Comparison of ENCODE assay signal across 30 cellular contexts in genomic region chr16:35187665-35188225, GRCh38.
"Had no signal": no experiment of that assay in that cellular context is flagged by ENCODE, and none has a peak within 500 bp of the region (broad histone marks: within the 10 kb centered on the region; RNA-seq: fewer than 3 reads in every experiment).

No MANE protein-coding gene starts in this region.

- H3K4me3 Mint-ChIP-seq: activated B cell treated with CpG ODN at 0.5 μM for 24 hours; activated CD4-positive, alpha-beta memory T cell treated with anti-CD3 and anti-CD28 coated beads for 36 hours; activated CD4-positive, alpha-beta T cell treated with anti-CD3 and anti-CD28 coated beads, Interleukin-2, amount 10 ng/mL, durations not matched to agents 24 days and 14 days; activated CD8-positive, alpha-beta memory T cell treated with anti-CD3 and anti-CD28 coated beads, Interleukin-2, amount 10 ng/mL, durations not matched to agents 7 days and 5 days; activated CD8-positive, alpha-beta T cell treated with anti-CD3 and anti-CD28 coated beads for 36 hours; activated naive CD4-positive, alpha-beta T cell treated with anti-CD3 and anti-CD28 coated beads, Interleukin-2, amount 10 ng/mL, durations not matched to agents 7 days and 5 days; activated naive CD4-positive, alpha-beta T cell treated with anti-CD3 and anti-CD28 coated beads, Interleukin-2, amount 50 U/mL, for 24 hours; activated naive CD8-positive, alpha-beta T cell treated with anti-CD3 and anti-CD28 coated beads for 36 hours; activated T-cell treated with anti-CD3 and anti-CD28 coated beads, Interleukin-2, amount 50 U/mL, for 24 hours; T-helper 1 cell treated with Interleukin-12 subunit alpha and Interleukin-12 subunit beta and Interleukin-4 antibody, amounts not matched to agents 30 μg/mL and 1 μg/mL, for 36 hours; T-helper 2 cell treated with Interferon-gamma antibody and Interleukin-4, amounts not matched to agents 5 μg/mL and 100 μg/mL, for 36 hours had no signal

- H3K27me3 Mint-ChIP-seq: activated B cell treated with CpG ODN at 0.5 μM for 24 hours; activated CD4-positive, alpha-beta memory T cell treated with anti-CD3 and anti-CD28 coated beads for 36 hours; activated CD4-positive, alpha-beta T cell treated with anti-CD3 and anti-CD28 coated beads, Interleukin-2, amount 10 ng/mL, durations not matched to agents 24 days and 14 days; activated CD8-positive, alpha-beta memory T cell treated with anti-CD3 and anti-CD28 coated beads, Interleukin-2, amount 10 ng/mL, durations not matched to agents 7 days and 5 days; activated CD8-positive, alpha-beta T cell treated with anti-CD3 and anti-CD28 coated beads for 36 hours; activated naive CD4-positive, alpha-beta T cell treated with anti-CD3 and anti-CD28 coated beads, Interleukin-2, amount 10 ng/mL, durations not matched to agents 7 days and 5 days; activated naive CD4-positive, alpha-beta T cell treated with anti-CD3 and anti-CD28 coated beads, Interleukin-2, amount 50 U/mL, for 24 hours; activated naive CD8-positive, alpha-beta T cell treated with anti-CD3 and anti-CD28 coated beads for 36 hours; activated T-cell treated with anti-CD3 and anti-CD28 coated beads, Interleukin-2, amount 50 U/mL, for 24 hours had no signal

- H3K27ac ChIP-seq: adrenal gland, body of pancreas, brain microvascular endothelial cell, breast epithelium, VCaP had no signal

- ATAC-seq: activated CD8-positive, alpha-beta memory T cell treated with anti-CD3 and anti-CD28 coated beads, Interleukin-2, amount 10 ng/mL, durations not matched to agents 7 days and 5 days; activated CD8-positive, alpha-beta T cell treated with anti-CD3 and anti-CD28 coated beads for 36 hours; body of pancreas had no signal

- H3K9me3 Mint-ChIP-seq: activated B cell treated with CpG ODN at 0.5 μM for 24 hours had no signal

- DNase-seq: activated B cell treated with CpG ODN at 0.5 μM for 24 hours; activated CD4-positive, alpha-beta memory T cell treated with anti-CD3 and anti-CD28 coated beads for 36 hours; activated CD4-positive, alpha-beta T cell treated with anti-CD3 and anti-CD28 coated beads for 4 hours; activated CD4-positive, alpha-beta T cell treated with anti-CD3 and anti-CD28 coated beads, Interleukin-2, amount 50 U/mL, for 1 hour; activated CD4-positive, alpha-beta T cell treated with anti-CD3 and anti-CD28 coated beads, Interleukin-2, amount 50 U/mL, for 4 hours; activated CD4-positive, CD25-positive, alpha-beta regulatory T cell treated with anti-CD3 and anti-CD28 coated beads, Interleukin-2, amount 50 U/mL, for 72 hours; activated CD8-positive, alpha-beta memory T cell treated with anti-CD3 and anti-CD28 coated beads, Interleukin-2, amount 10 ng/mL, durations not matched to agents 7 days and 5 days; activated CD8-positive, alpha-beta memory T cell treated with anti-CD3 and anti-CD28 coated beads, Interleukin-2, amount 50 U/mL, for 48 hours; activated effector memory CD4-positive, alpha-beta T cell treated with Interleukin-2 at 50 U/mL for 16 hours; activated gamma-delta T cell; activated naive CD4-positive, alpha-beta T cell treated with anti-CD3 and anti-CD28 coated beads, Interleukin-2, amount 10 ng/mL, durations not matched to agents 7 days and 5 days; activated naive CD4-positive, alpha-beta T cell treated with Interleukin-2 at 50 U/mL for 16 hours; activated naive CD8-positive, alpha-beta T cell treated with anti-CD3 and anti-CD28 coated beads for 36 hours; activated T-cell treated with anti-CD3 and anti-CD28 coated beads, Interleukin-2, amount 50 U/mL, for 24 hours; adrenal gland; amniotic stem cell; brain microvascular endothelial cell; central memory CD4-positive, alpha-beta T cell; T-helper 1 cell; T-helper 2 cell; T-helper 9 cell had no signal

- H3K27me3 ChIP-seq: adrenal gland, body of pancreas, brain microvascular endothelial cell, breast epithelium had no signal

- H3K36me3 ChIP-seq: adrenal gland, brain microvascular endothelial cell, breast epithelium had no signal

- H3K4me1 ChIP-seq: adrenal gland, body of pancreas, breast epithelium had no signal

- H3K4me1 Mint-ChIP-seq: activated B cell treated with CpG ODN at 0.5 μM for 24 hours; activated CD4-positive, alpha-beta T cell treated with anti-CD3 and anti-CD28 coated beads, Interleukin-2, amount 10 ng/mL, durations not matched to agents 24 days and 14 days; activated CD8-positive, alpha-beta memory T cell treated with anti-CD3 and anti-CD28 coated beads, Interleukin-2, amount 10 ng/mL, durations not matched to agents 7 days and 5 days; activated naive CD4-positive, alpha-beta T cell treated with anti-CD3 and anti-CD28 coated beads, Interleukin-2, amount 10 ng/mL, durations not matched to agents 7 days and 5 days; activated naive CD4-positive, alpha-beta T cell treated with anti-CD3 and anti-CD28 coated beads, Interleukin-2, amount 50 U/mL, for 24 hours; activated naive CD8-positive, alpha-beta T cell treated with anti-CD3 and anti-CD28 coated beads for 36 hours had no signal

- H3K9me3 ChIP-seq: adrenal gland, body of pancreas had no signal

- H3K4me3 ChIP-seq: adrenal gland, body of pancreas, breast epithelium had no signal

- H3K27ac Mint-ChIP-seq: activated B cell treated with CpG ODN at 0.5 μM for 24 hours; activated CD4-positive, alpha-beta memory T cell treated with anti-CD3 and anti-CD28 coated beads for 36 hours; activated CD4-positive, alpha-beta T cell treated with anti-CD3 and anti-CD28 coated beads, Interleukin-2, amount 10 ng/mL, durations not matched to agents 24 days and 14 days; activated CD8-positive, alpha-beta memory T cell treated with anti-CD3 and anti-CD28 coated beads, Interleukin-2, amount 10 ng/mL, durations not matched to agents 7 days and 5 days; activated CD8-positive, alpha-beta T cell treated with anti-CD3 and anti-CD28 coated beads for 36 hours; activated naive CD4-positive, alpha-beta T cell treated with anti-CD3 and anti-CD28 coated beads, Interleukin-2, amount 10 ng/mL, durations not matched to agents 7 days and 5 days; activated naive CD4-positive, alpha-beta T cell treated with anti-CD3 and anti-CD28 coated beads, Interleukin-2, amount 50 U/mL, for 24 hours; activated naive CD8-positive, alpha-beta T cell treated with anti-CD3 and anti-CD28 coated beads for 36 hours; activated T-cell treated with anti-CD3 and anti-CD28 coated beads, Interleukin-2, amount 50 U/mL, for 24 hours; activated T-helper 2 cell treated with anti-CD3 and anti-CD28 coated beads, Interferon-gamma antibody, Interleukin-2, Interleukin-4, amounts not matched to agents 10 μg/mL and 5 μg/mL and 100 μg/mL, durations not matched to agents 14 hours and 24 hours and 36 hours; T-helper 1 cell treated with Interleukin-12 subunit alpha and Interleukin-12 subunit beta and Interleukin-4 antibody, amounts not matched to agents 30 μg/mL and 1 μg/mL, for 36 hours; T-helper 2 cell treated with Interferon-gamma antibody and Interleukin-4, amounts not matched to agents 5 μg/mL and 100 μg/mL, for 36 hours had no signal

- H3K36me3 Mint-ChIP-seq: activated CD8-positive, alpha-beta memory T cell treated with anti-CD3 and anti-CD28 coated beads, Interleukin-2, amount 10 ng/mL, durations not matched to agents 7 days and 5 days; activated naive CD4-positive, alpha-beta T cell treated with anti-CD3 and anti-CD28 coated beads, Interleukin-2, amount 10 ng/mL, durations not matched to agents 7 days and 5 days; activated naive CD4-positive, alpha-beta T cell treated with anti-CD3 and anti-CD28 coated beads, Interleukin-2, amount 50 U/mL, for 24 hours had no signal
